In the genomic region with DNA sequence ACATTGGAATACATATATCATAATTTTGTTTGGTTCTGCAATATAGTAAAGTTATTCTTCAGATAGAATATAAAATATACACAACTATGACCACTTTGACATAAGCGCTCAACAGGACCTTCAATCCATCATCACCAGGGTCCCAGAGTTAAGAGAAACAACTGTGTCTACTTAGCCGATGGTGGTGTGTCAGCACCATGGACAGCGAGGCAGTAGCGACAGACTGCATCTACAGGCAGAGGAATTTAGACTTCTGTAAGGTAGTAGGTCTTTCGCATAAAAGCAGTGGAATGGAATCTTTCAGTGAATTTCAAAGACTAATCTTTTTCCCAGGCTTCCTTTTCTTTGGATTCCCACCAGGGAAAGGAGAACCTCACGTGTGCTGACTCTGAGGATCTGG, we compare ENCODE assay signal across 1 cellular context.
TF ChIP-seq lines count a peak whose summit lies in the region.

No MANE protein-coding gene starts in this region.

TF ChIP-seq in HepG2, 621 proteins besides CTCF, POLR2A, EP300 and RAD21 (continued from another document and continues in another):
- TF ChIP-seq, protein P1, sequence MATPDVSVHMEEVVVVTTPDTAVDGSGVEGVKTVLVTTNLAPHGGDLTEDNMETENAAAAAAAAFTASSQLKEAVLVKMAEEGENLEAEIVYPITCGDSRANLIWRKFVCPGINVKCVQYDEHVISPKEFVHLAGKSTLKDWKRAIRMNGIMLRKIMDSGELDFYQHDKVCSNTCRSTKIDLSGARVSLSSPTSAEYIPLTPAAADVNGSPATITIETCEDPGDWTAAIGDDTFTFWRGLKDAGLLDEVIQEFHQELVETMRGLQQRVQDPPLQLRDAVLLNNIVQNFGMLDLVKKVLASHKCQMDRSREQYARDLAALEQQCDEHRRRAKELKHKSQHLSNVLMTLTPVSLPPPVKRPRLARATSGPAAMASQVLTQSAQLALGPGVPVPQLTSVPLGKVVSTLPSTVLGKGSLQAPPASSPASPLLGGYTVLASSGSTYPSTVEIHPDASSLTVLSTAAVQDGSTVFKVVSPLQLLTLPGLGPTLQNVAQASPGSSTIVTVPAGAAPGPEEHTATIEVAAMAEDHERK (CRISPR knock-in tag; IDR thresholded peaks at IDR 0.05; ENCODE audit: low read depth), result no peak
- TF ChIP-seq SNRNP70 (IDR thresholded peaks at IDR 0.05; ENCODE audit: low read depth, low read length) (no peak), MATR3 (CRISPR knock-in tag; IDR thresholded peaks at IDR 0.05) (no peak), SMARCE1 (IDR thresholded peaks at IDR 0.05; ENCODE audit: borderline replicate concordance) (no peak), ZNF12 (CRISPR knock-in tag; IDR thresholded peaks at IDR 0.05) (peak; percentile 87), CENPT (CRISPR knock-in tag; IDR thresholded peaks at IDR 0.05; ENCODE audit: low read depth) (no peak), ATAD3A (CRISPR knock-in tag; IDR thresholded peaks at IDR 0.05) (peak; percentile 83; the same call in 1 of the 2 replicates), SKI (IDR thresholded peaks at IDR 0.05; ENCODE audit: partially characterized antibody) (no peak), PHF5A (CRISPR knock-in tag; IDR thresholded peaks at IDR 0.05; ENCODE audit: low read depth, unreplicated experiment) (no peak), ZFYVE20 (CRISPR knock-in tag; IDR thresholded peaks at IDR 0.05; ENCODE audit: borderline replicate concordance, low read depth) (peak; percentile 79; the same call in 1 of the 2 replicates), MAZ (IDR thresholded peaks at IDR 0.05; ENCODE audit: borderline replicate concordance, low read depth, low read length) (no peak), MAZ (CRISPR knock-in tag; IDR thresholded peaks at IDR 0.05; ENCODE audit: low read depth) (no peak; the same call in 1 of the 2 replicates), ZNF33A (CRISPR knock-in tag; IDR thresholded peaks at IDR 0.05; ENCODE audit: borderline replicate concordance) (no peak), SNAPC2 (CRISPR knock-in tag; IDR thresholded peaks at IDR 0.05) (peak; percentile 89; the same call in 1 of the 2 replicates), TOPORS (CRISPR knock-in tag; IDR thresholded peaks at IDR 0.05) (0 out of 2 replicates have a peak, but pooled peaks have one; percentile 29), ZNF619 (CRISPR knock-in tag; IDR thresholded peaks at IDR 0.05) (no peak), GATAD1 (CRISPR knock-in tag; IDR thresholded peaks at IDR 0.05) (peak; percentile 77), NR2F1 (CRISPR knock-in tag; IDR thresholded peaks at IDR 0.05) (no peak), TARDBP (CRISPR knock-in tag; IDR thresholded peaks at IDR 0.05) (0 out of 2 replicates have a peak, but pooled peaks have one; percentile 51), GABPA (IDR thresholded peaks at IDR 0.05; ENCODE audit: low read depth, low read length) (no peak), GABPA (CRISPR knock-in tag; IDR thresholded peaks at IDR 0.05; ENCODE audit: low read depth) (peak; percentile 28; the same call in 1 of the 2 replicates), POLR2AphosphoS2 (IDR thresholded peaks at IDR 0.05; ENCODE audit: low read depth, low read length) (no peak), ZFP36L2 (CRISPR knock-in tag; IDR thresholded peaks at IDR 0.05) (peak; percentile 97), ARHGAP35 (CRISPR knock-in tag; IDR thresholded peaks at IDR 0.05; ENCODE audit: borderline replicate concordance) (peak; percentile 72; the same call in 1 of the 2 replicates), MIXL1 (CRISPR knock-in tag; IDR thresholded peaks at IDR 0.05) (peak; percentile 91), DNMT1 (CRISPR knock-in tag; IDR thresholded peaks at IDR 0.05) (no peak), MAF1 (CRISPR knock-in tag; IDR thresholded peaks at IDR 0.05; ENCODE audit: borderline replicate concordance) (no peak; the same call in 1 of the 2 replicates), LCORL (IDR thresholded peaks at IDR 0.05) (no peak), LCORL (CRISPR knock-in tag; IDR thresholded peaks at IDR 0.05) (no peak), SP5 (CRISPR knock-in tag; IDR thresholded peaks at IDR 0.05; ENCODE audit: borderline replicate concordance, low read depth) (no peak), HOXA7 (CRISPR knock-in tag; IDR thresholded peaks at IDR 0.05) (no peak), ZNF260 (CRISPR knock-in tag; IDR thresholded peaks at IDR 0.05; ENCODE audit: borderline replicate concordance, low read depth) (no peak), MED1 (CRISPR knock-in tag; IDR thresholded peaks at IDR 0.05) (peak; percentile 61; the same call in 1 of the 2 replicates), AGO1 (IDR thresholded peaks at IDR 0.05; ENCODE audit: low read depth, low read length, poor library complexity, severe bottlenecking) (no peak), KDM1A (CRISPR knock-in tag; IDR thresholded peaks at IDR 0.05) (no peak), FOXO1 (CRISPR knock-in tag; IDR thresholded peaks at IDR 0.05) (peak; percentile 69; the same call in 1 of the 2 replicates), KAT8 (CRISPR knock-in tag; IDR thresholded peaks at IDR 0.05) (peak; percentile 71), ZNF326 (CRISPR knock-in tag; IDR thresholded peaks at IDR 0.05; ENCODE audit: borderline replicate concordance) (no peak), ZNF264 (CRISPR knock-in tag; IDR thresholded peaks at IDR 0.05) (peak; percentile 88), MYNN (CRISPR knock-in tag; IDR thresholded peaks at IDR 0.05; ENCODE audit: low read depth) (peak; percentile 64; the same call in 1 of the 2 replicates), ZNF790 (CRISPR knock-in tag; IDR thresholded peaks at IDR 0.05; ENCODE audit: borderline replicate concordance) (peak; percentile 62; the same call in 1 of the 2 replicates)
- TF ChIP-seq, protein P2, sequence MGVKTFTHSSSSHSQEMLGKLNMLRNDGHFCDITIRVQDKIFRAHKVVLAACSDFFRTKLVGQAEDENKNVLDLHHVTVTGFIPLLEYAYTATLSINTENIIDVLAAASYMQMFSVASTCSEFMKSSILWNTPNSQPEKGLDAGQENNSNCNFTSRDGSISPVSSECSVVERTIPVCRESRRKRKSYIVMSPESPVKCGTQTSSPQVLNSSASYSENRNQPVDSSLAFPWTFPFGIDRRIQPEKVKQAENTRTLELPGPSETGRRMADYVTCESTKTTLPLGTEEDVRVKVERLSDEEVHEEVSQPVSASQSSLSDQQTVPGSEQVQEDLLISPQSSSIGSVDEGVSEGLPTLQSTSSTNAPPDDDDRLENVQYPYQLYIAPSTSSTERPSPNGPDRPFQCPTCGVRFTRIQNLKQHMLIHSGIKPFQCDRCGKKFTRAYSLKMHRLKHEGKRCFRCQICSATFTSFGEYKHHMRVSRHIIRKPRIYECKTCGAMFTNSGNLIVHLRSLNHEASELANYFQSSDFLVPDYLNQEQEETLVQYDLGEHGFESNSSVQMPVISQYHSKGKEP (CRISPR knock-in tag; IDR thresholded peaks at IDR 0.05), result peak; percentile 98
- TF ChIP-seq, protein P3, sequence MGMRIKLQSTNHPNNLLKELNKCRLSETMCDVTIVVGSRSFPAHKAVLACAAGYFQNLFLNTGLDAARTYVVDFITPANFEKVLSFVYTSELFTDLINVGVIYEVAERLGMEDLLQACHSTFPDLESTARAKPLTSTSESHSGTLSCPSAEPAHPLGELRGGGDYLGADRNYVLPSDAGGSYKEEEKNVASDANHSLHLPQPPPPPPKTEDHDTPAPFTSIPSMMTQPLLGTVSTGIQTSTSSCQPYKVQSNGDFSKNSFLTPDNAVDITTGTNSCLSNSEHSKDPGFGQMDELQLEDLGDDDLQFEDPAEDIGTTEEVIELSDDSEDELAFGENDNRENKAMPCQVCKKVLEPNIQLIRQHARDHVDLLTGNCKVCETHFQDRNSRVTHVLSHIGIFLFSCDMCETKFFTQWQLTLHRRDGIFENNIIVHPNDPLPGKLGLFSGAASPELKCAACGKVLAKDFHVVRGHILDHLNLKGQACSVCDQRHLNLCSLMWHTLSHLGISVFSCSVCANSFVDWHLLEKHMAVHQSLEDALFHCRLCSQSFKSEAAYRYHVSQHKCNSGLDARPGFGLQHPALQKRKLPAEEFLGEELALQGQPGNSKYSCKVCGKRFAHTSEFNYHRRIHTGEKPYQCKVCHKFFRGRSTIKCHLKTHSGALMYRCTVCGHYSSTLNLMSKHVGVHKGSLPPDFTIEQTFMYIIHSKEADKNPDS (CRISPR knock-in tag; IDR thresholded peaks at IDR 0.05), result no peak
- TF ChIP-seq, protein P4, sequence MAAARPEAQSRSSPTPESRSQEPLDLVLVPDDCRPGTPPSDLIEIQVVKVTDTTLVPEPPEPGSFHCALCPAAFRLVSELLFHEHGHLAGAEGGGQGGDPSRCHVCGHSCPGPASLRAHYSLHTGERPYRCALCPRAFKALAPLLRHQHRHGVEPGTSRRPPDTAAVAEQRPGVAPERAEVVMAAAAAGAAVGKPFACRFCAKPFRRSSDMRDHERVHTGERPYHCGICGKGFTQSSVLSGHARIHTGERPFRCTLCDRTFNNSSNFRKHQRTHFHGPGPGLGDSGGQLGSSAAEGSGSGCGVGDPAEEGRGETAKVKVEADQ (CRISPR knock-in tag; IDR thresholded peaks at IDR 0.05; ENCODE audit: borderline replicate concordance), result no peak
- TF ChIP-seq, protein P5, sequence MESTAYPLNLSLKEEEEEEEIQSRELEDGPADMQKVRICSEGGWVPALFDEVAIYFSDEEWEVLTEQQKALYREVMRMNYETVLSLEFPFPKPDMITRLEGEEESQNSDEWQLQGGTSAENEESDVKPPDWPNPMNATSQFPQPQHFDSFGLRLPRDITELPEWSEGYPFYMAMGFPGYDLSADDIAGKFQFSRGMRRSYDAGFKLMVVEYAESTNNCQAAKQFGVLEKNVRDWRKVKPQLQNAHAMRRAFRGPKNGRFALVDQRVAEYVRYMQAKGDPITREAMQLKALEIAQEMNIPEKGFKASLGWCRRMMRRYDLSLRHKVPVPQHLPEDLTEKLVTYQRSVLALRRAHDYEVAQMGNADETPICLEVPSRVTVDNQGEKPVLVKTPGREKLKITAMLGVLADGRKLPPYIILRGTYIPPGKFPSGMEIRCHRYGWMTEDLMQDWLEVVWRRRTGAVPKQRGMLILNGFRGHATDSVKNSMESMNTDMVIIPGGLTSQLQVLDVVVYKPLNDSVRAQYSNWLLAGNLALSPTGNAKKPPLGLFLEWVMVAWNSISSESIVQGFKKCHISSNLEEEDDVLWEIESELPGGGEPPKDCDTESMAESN (CRISPR knock-in tag; conservative IDR thresholded peaks at IDR 0.05), result peak; percentile 61; the same call in 1 of the 2 replicates
- TF ChIP-seq, protein P6, sequence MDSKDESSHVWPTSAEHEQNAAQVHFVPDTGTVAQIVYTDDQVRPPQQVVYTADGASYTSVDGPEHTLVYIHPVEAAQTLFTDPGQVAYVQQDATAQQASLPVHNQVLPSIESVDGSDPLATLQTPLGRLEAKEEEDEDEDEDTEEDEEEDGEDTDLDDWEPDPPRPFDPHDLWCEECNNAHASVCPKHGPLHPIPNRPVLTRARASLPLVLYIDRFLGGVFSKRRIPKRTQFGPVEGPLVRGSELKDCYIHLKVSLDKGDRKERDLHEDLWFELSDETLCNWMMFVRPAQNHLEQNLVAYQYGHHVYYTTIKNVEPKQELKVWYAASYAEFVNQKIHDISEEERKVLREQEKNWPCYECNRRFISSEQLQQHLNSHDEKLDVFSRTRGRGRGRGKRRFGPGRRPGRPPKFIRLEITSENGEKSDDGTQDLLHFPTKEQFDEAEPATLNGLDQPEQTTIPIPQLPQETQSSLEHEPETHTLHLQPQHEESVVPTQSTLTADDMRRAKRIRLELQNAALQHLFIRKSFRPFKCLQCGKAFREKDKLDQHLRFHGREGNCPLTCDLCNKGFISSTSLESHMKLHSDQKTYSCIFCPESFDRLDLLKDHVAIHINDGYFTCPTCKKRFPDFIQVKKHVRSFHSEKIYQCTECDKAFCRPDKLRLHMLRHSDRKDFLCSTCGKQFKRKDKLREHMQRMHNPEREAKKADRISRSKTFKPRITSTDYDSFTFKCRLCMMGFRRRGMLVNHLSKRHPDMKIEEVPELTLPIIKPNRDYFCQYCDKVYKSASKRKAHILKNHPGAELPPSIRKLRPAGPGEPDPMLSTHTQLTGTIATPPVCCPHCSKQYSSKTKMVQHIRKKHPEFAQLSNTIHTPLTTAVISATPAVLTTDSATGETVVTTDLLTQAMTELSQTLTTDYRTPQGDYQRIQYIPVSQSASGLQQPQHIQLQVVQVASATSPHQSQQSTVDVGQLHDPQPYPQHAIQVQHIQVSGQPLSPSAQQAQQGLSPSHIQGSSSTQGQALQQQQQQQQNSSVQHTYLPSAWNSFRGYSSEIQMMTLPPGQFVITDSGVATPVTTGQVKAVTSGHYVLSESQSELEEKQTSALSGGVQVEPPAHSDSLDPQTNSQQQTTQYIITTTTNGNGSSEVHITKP (CRISPR knock-in tag; IDR thresholded peaks at IDR 0.05; ENCODE audit: low read depth), result peak; percentile 67; the same call in 1 of the 2 replicates
- TF ChIP-seq, protein P7, sequence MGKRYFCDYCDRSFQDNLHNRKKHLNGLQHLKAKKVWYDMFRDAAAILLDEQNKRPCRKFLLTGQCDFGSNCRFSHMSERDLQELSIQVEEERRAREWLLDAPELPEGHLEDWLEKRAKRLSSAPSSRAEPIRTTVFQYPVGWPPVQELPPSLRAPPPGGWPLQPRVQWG (CRISPR knock-in tag; IDR thresholded peaks at IDR 0.05; ENCODE audit: borderline replicate concordance, low read depth), result no peak
- TF ChIP-seq, protein P8, sequence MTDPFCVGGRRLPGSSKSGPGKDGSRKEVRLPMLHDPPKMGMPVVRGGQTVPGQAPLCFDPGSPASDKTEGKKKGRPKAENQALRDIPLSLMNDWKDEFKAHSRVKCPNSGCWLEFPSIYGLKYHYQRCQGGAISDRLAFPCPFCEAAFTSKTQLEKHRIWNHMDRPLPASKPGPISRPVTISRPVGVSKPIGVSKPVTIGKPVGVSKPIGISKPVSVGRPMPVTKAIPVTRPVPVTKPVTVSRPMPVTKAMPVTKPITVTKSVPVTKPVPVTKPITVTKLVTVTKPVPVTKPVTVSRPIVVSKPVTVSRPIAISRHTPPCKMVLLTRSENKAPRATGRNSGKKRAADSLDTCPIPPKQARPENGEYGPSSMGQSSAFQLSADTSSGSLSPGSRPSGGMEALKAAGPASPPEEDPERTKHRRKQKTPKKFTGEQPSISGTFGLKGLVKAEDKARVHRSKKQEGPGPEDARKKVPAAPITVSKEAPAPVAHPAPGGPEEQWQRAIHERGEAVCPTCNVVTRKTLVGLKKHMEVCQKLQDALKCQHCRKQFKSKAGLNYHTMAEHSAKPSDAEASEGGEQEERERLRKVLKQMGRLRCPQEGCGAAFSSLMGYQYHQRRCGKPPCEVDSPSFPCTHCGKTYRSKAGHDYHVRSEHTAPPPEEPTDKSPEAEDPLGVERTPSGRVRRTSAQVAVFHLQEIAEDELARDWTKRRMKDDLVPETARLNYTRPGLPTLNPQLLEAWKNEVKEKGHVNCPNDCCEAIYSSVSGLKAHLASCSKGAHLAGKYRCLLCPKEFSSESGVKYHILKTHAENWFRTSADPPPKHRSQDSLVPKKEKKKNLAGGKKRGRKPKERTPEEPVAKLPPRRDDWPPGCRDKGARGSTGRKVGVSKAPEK (CRISPR knock-in tag; IDR thresholded peaks at IDR 0.05; ENCODE audit: borderline replicate concordance), result no peak
